Comparison of ENCODE assay signal across 15 cellular contexts in the genomic region with DNA sequence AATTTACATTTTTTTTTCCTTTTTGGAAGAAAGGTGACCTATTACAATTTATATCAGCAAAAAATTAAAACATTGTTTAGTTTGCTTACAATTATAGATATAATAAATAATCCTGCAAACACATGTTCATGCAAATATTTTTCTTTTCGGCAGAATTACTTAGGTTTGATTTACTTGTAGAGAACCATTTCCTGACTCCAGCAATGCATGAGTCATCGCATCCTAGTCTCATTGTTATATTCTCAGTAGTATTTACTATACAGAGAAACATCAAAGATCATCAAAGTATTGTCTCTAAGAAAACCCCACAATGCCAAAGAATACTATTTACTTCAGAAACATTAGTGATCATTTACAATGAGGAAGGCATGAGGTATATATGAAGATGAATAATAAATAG. TPM values are rescaled to one million over a fixed set of nuclear protein-coding genes. Genes with fewer than 3 reads are reported as not detected.
A peak's percentile ranks its signal among the peaks of the same experiment; 100 is the strongest.
DNase-seq lines count a peak whose midpoint lies in the region; FAIRE-seq and TF ChIP-seq lines count a peak whose summit lies in the region.
"Had no signal": no experiment of that assay in that cellular context is flagged by ENCODE, and none has a peak within 500 bp of the region (broad histone marks: within the 10 kb centered on the region; RNA-seq: fewer than 3 reads in every experiment).

No MANE protein-coding gene starts in this region.

- no peaks in the 10 kb centered on the region for H3K4me1 ChIP-seq in colonic mucosa

- TF ChIP-seq CTCF in AG09309 (IDR thresholded peaks at IDR 0.05; ENCODE audit: control insufficient read depth, insufficient read depth, low read depth, low read length, missing control alignments) (no peak), bronchial epithelial cell (IDR thresholded peaks at IDR 0.05; ENCODE audit: insufficient read depth, low read length, severe bottlenecking) (no peak), colonic mucosa (IDR thresholded peaks at IDR 0.05) (no peak)

- H3K36me3 ChIP-seq in bronchial epithelial cell (ENCODE audit: control insufficient read depth, insufficient read depth, low read length) (no peaks in the 10 kb centered on the region), colonic mucosa (no peaks in the 10 kb centered on the region)
- H3K36me3 ChIP-seq: ovary had no signal

- H3K27ac ChIP-seq in colonic mucosa = no peak overlapping the region
- H3K27ac ChIP-seq: ovary had no signal

- no peaks in the 10 kb centered on the region for H3K9me3 ChIP-seq in colonic mucosa
- H3K9me3 ChIP-seq: ovary had no signal

- H3K4me3 ChIP-seq in AG09309 (ENCODE audit: control insufficient read depth, low read depth, low read length) = no peak overlapping the region
- no peak overlapping the region for H3K4me3 ChIP-seq in bronchial epithelial cell (ENCODE audit: low read depth, low read length)
- no peak overlapping the region for H3K4me3 ChIP-seq in colonic mucosa
- H3K4me3 ChIP-seq: lung, ovary had no signal

- intact Hi-C loops in colonic mucosa (cut with DNase I) = no loop called here

- DNase-seq in AG09309 (ENCODE audit: low read depth) (peak; percentile 20), HTR-8/SVneo (ENCODE audit: insufficient read length, low spot score) (peak; percentile 22), bronchial epithelial cell (ENCODE audit: low read depth) (peak; percentile 71), colonic mucosa (no peak), NCI-H446 treated with DMSO at 0.1 percent for 48 hours (lab: John Stamatoyannopoulos, UW) (no peak), NCI-H82 treated with DMSO at 0.1 percent for 48 hours (lab: John Stamatoyannopoulos, UW; ENCODE audit: unreplicated experiment) (no peak), OCI-M2 (lab: John Stamatoyannopoulos, UW; ENCODE audit: unreplicated experiment) (no peak)
- DNase-seq: activated CD4-positive, alpha-beta memory T cell treated with anti-CD3 and anti-CD28 coated beads for 36 hours; glutamatergic neuron; MM.1S; NCI-H2171; ovary had no signal

- FAIRE-seq in HTR-8/SVneo (lab: Jason Lieb, UNC) (no peak), bronchial epithelial cell (lab: Jason Lieb, UNC) (no peak), islet of Langerhans (lab: Jason Lieb, UNC) (peak; percentile 95)
- FAIRE-seq: colon had no signal

- H3K9ac ChIP-seq in colonic mucosa (ENCODE audit: low read depth in 2 of 2, low read length in 2 of 2) = no peak overlapping the region

- H3K27me3 ChIP-seq in bronchial epithelial cell (ENCODE audit: control insufficient read depth, insufficient read depth, low read length) (no peaks in the 10 kb centered on the region), colonic mucosa (no peaks in the 10 kb centered on the region)
- H3K27me3 ChIP-seq: ovary had no signal

RNA-seq across cellular contexts. Expression of gene MTIF2, which starts 40.4 kb away (rescaled TPM):
- total RNA-seq in bronchial epithelial cell = 70.0 and 72.1 TPM in 2 replicates
- 10 to 100 TPM; 39.1 to 49.9 TPM for total RNA-seq in colonic mucosa

Comparison
In these comparisons a context has a peak if more than half of its experiments do, and no peak if none do; other contexts are left out.
1. DNase-seq: peak in AG09309 (single experiment), HTR-8/SVneo (single experiment) and bronchial epithelial cell (single experiment); none in colonic mucosa (single experiment), NCI-H446 treated with DMSO at 0.1 percent for 48 hours (single experiment), NCI-H82 treated with DMSO at 0.1 percent for 48 hours (single experiment) and OCI-M2 (single experiment).